Comparison of ENCODE assay signal across 20 cellular contexts in genomic region chr11:76844511-76844910, GRCh38.
"Had no signal": no experiment of that assay in that cellular context is flagged by ENCODE, and none has a peak within 500 bp of the region (broad histone marks: within the 10 kb centered on the region; RNA-seq: fewer than 3 reads in every experiment).

No MANE protein-coding gene starts in this region.

- ATAC-seq: heart left ventricle; natural killer cell treated with Interleukin-12 subunit alpha and Interleukin-12 subunit beta and Interleukin-15 and Interleukin-18, amount 100 ng/mL, for 72 hours had no signal

- H3K27me3 ChIP-seq: dorsolateral prefrontal cortex, heart left ventricle, neural progenitor cell, ovary, right atrium auricular region, uterus had no signal

- H3K4me3 ChIP-seq: coronary artery, dorsolateral prefrontal cortex, heart left ventricle, left ventricle myocardium inferior, lung, neural progenitor cell, ovary, right atrium auricular region, smooth muscle cell, uterus had no signal

- DNase-seq: dorsolateral prefrontal cortex; effector CD8-positive, alpha-beta T cell; heart left ventricle; hippocampal formation; left ventricle myocardium inferior; mesenchymal stem cell; midbrain; nucleus accumbens; ovary; stimulated activated CD4-positive, alpha-beta T cell treated with anti-CD3 and anti-CD28 coated beads, Interleukin-2, amount 100 ng/mL, for 48 hours; stimulated activated naive CD4-positive, alpha-beta T cell treated with Interleukin-2 at 50 U/mL for 16 hours; uterus had no signal

- H3K36me3 ChIP-seq: heart left ventricle, left ventricle myocardium inferior, neural progenitor cell, ovary, right atrium auricular region, uterus had no signal

- FAIRE-seq: frontal cortex, islet of Langerhans had no signal
